ENCODE assay signal across 27 cellular contexts in the genomic region with DNA sequence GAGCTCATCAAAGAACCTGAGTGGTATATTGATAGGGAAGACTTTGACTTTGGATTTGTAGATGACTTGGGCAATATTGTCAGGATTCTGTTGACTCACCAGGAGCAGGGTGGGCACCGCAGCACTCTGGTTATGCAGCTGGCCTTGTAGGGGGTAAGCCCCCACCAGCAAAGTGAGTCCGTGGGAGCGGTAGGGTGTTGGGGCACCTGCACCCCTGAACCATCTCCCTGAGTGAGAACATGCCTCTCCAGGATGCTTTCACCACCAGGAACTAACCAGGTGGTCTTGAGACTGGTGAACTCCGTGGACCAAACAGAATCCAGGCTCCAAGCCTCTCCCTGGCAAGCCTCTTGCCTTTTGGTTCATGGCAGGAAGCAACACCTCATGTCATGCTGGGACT. TPM values are rescaled to one million over a fixed set of nuclear protein-coding genes. Genes with fewer than 3 reads are reported as not detected.
DNase-seq lines count a peak whose midpoint lies in the region; ATAC-seq, FAIRE-seq and TF ChIP-seq lines count a peak whose summit lies in the region.
"Had no signal": no experiment of that assay in that cellular context is flagged by ENCODE, and none has a peak within 500 bp of the region (broad histone marks: within the 10 kb centered on the region; RNA-seq: fewer than 3 reads in every experiment).

No MANE protein-coding gene starts in this region.

- no peak for TF ChIP-seq CTCF in astrocyte (IDR thresholded peaks at IDR 0.05; ENCODE audit: insufficient read depth, low read depth, low read length)

- H3K36me3 Mint-ChIP-seq in astrocyte (ENCODE audit: low read depth, unreplicated experiment) = peaks cover 2% of the 10 kb centered on the region
- H3K36me3 Mint-ChIP-seq: CD14-positive monocyte; CD4-positive, alpha-beta memory T cell; CD4-positive, CD25-positive, alpha-beta regulatory T cell; CD8-positive, alpha-beta memory T cell had no signal

- H3K9me3 Mint-ChIP-seq in astrocyte (ENCODE audit: unreplicated experiment) = peaks cover 3% of the 10 kb centered on the region
- H3K9me3 Mint-ChIP-seq: CD4-positive, alpha-beta memory T cell; CD8-positive, alpha-beta memory T cell had no signal

- no peaks in the 10 kb centered on the region for H4K20me1 ChIP-seq in astrocyte (ENCODE audit: insufficient read depth, low read length)
- H4K20me1 ChIP-seq: BLaER1 had no signal

- no peaks in the 10 kb centered on the region for H3K79me2 ChIP-seq in astrocyte (ENCODE audit: insufficient read depth, low read length)

- H3K27ac Mint-ChIP-seq in astrocyte (ENCODE audit: unreplicated experiment) = peak overlapping the region; percentile 58
- H3K27ac Mint-ChIP-seq: CD14-positive monocyte; CD4-positive, alpha-beta memory T cell; CD4-positive, CD25-positive, alpha-beta regulatory T cell; CD8-positive, alpha-beta memory T cell had no signal

- H3K4me3 Mint-ChIP-seq in astrocyte (ENCODE audit: unreplicated experiment) = no peak overlapping the region
- H3K4me3 Mint-ChIP-seq: CD14-positive monocyte; CD4-positive, alpha-beta memory T cell; CD4-positive, CD25-positive, alpha-beta regulatory T cell; CD8-positive, alpha-beta memory T cell had no signal

- no peaks in the 10 kb centered on the region for H3K27me3 ChIP-seq in H7 (ENCODE audit: control insufficient read depth, insufficient read depth, low read length)
- H3K27me3 ChIP-seq in astrocyte (ENCODE audit: insufficient read depth, low read length) = peaks cover 25% of the 10 kb centered on the region
- H3K27me3 ChIP-seq: BLaER1 had no signal

- peaks cover 56% of the 10 kb centered on the region for H3K27me3 Mint-ChIP-seq in astrocyte (ENCODE audit: low read depth, unreplicated experiment)

- H3K36me3 ChIP-seq in H7 (replicated peaks; ENCODE audit: control insufficient read depth, insufficient read depth, low read length) (no peaks in the 10 kb centered on the region), astrocyte (ENCODE audit: insufficient read depth, low read length) (no peaks in the 10 kb centered on the region)
- H3K36me3 ChIP-seq: BE2C, BLaER1 had no signal

- peaks cover 1% of the 10 kb centered on the region for H3K4me1 Mint-ChIP-seq in astrocyte (ENCODE audit: low read depth, unreplicated experiment)
- H3K4me1 Mint-ChIP-seq: CD14-positive monocyte; CD8-positive, alpha-beta memory T cell had no signal

- no peak overlapping the region for H3K4me2 ChIP-seq in astrocyte (ENCODE audit: low read length)
- H3K4me2 ChIP-seq: BLaER1 had no signal

- no peak overlapping the region for H2AFZ ChIP-seq in astrocyte (ENCODE audit: low read depth, low read length)

- no peak for FAIRE-seq in astrocyte (lab: Jason Lieb, UNC)
- FAIRE-seq: A204.1, GM12878, GM12892, GM18507 had no signal

- H3K9me3 ChIP-seq in astrocyte (ENCODE audit: insufficient read depth, low read depth, low read length) = no peaks in the 10 kb centered on the region
- H3K9me3 ChIP-seq: BE2C, BLaER1 had no signal

- ATAC-seq in HG03280 (IDR thresholded peaks at IDR 0.05; ENCODE audit: unreplicated experiment) = no peak
- ATAC-seq: GM12878 had no signal

- peak; percentile 8 for DNase-seq in H7
- DNase-seq in astrocyte (ENCODE audit: low read depth) = no peak
- peak; percentile 55 for DNase-seq in mesenteric fat pad (ENCODE audit: low spot score)
- no peak for DNase-seq in glomerular visceral epithelial cell (ENCODE audit: extremely low spot score)
- DNase-seq in NCI-H526 (lab: John Stamatoyannopoulos, UW) = no peak
- DNase-seq: 8988T; ACHN; BE2C; C1 segment of cervical spinal cord; CD4-positive, alpha-beta memory T cell; CD4-positive, CD25-positive, alpha-beta regulatory T cell; CD8-positive, alpha-beta memory T cell; COR-L47; DMS 273 treated with DMSO at 0.1 percent for 48 hours; DMS153; DMS53; DMS79; DND-41; EL; GDM1 had no signal

- H3K4me1 ChIP-seq in astrocyte (ENCODE audit: insufficient read depth, low read length) = no peaks in the 10 kb centered on the region
- H3K4me1 ChIP-seq: BE2C, BLaER1 had no signal

- H3K27ac ChIP-seq in astrocyte (ENCODE audit: low read depth, low read length) = no peak overlapping the region
- H3K27ac ChIP-seq: BLaER1 had no signal

- H3K4me3 ChIP-seq in H7 (ENCODE audit: insufficient read depth, low read depth, low read length) (no peak overlapping the region), astrocyte (ENCODE audit: insufficient read depth, low read depth, low read length) (no peak overlapping the region)
- H3K4me3 ChIP-seq: BLaER1, GM12878 had no signal

- no peak overlapping the region for H3K9ac ChIP-seq in astrocyte (ENCODE audit: low read length)
- H3K9ac ChIP-seq: BLaER1 had no signal

RNA-seq across cellular contexts. Expression of a gene that starts 44.0 kb away (rescaled TPM):
- total RNA-seq in H7 (2014; rRNA removed; shearing (Covaris generic)) = 165 and 167 TPM in 2 replicates
- 330 and 337 TPM in 2 replicates for total RNA-seq in astrocyte
- total RNA-seq in mesenteric fat pad = 267 TPM

Comparison
In these comparisons a context has a peak if more than half of its experiments do, and no peak if none do; other contexts are left out.
1. DNase-seq: peak in H7 (single experiment) and mesenteric fat pad (single experiment); none in astrocyte (single experiment), glomerular visceral epithelial cell (single experiment) and NCI-H526 (0 of 2).